ENCODE assay signal across 10 cellular contexts in genomic region chr4:108029731-108030130, GRCh38. TPM values are rescaled to one million over a fixed set of nuclear protein-coding genes. Genes with fewer than 3 reads are reported as not detected.
A peak's percentile ranks its signal among the peaks of the same experiment; 100 is the strongest.
DNase-seq lines count a peak whose midpoint lies in the region; ATAC-seq and TF ChIP-seq lines count a peak whose summit lies in the region.
"Had no signal": no experiment of that assay in that cellular context is flagged by ENCODE, and none has a peak within 500 bp of the region (broad histone marks: within the 10 kb centered on the region; RNA-seq: fewer than 3 reads in every experiment).

No MANE protein-coding gene starts in this region.

- DNase-seq in activated T-cell treated with anti-CD3 and anti-CD28 coated beads, Interleukin-2, amount 50 U/mL, for 24 hours: peak; percentile 59
- no peak for DNase-seq in activated T-cell treated with anti-CD3 and anti-CD28 coated beads, Interleukin-2, amount 50 U/mL, for 1 hour
- DNase-seq in PC-3 (peak; percentile 9), NCI-H1105 treated with DMSO at 0.1 percent for 48 hours (lab: John Stamatoyannopoulos, UW) (no peak), PC-9 (no peak)
- DNase-seq in effector memory CD4-positive, alpha-beta T cell: no peak
- DNase-seq in stimulated activated naive CD8-positive, alpha-beta T cell treated with anti-CD3 and anti-CD28 coated beads, Interleukin-15, Interleukin-2, amounts not matched to agents 100 U/mL and 50 U/mL, for 24 hours: peak; percentile 22
- DNase-seq: NCI-H1417 treated with DMSO at 0.1 percent for 48 hours, upper lobe of left lung had no signal

- H3K9ac ChIP-seq in PC-3 (ENCODE audit: low read length): no peak overlapping the region

- peaks cover 71% of the 10 kb centered on the region for H3K36me3 Mint-ChIP-seq in activated T-cell treated with anti-CD3 and anti-CD28 coated beads, Interleukin-2, amount 50 U/mL, for 24 hours (ENCODE audit: low read depth)

- ATAC-seq in PC-3: peak; percentile 78
- ATAC-seq in stimulated activated naive CD8-positive, alpha-beta T cell treated with anti-CD3 and anti-CD28 coated beads, Interleukin-15, Interleukin-2, amounts not matched to agents 100 U/mL and 50 U/mL, for 24 hours: peak; percentile 42
- ATAC-seq in GM19452 (IDR thresholded peaks at IDR 0.05; ENCODE audit: unreplicated experiment): no peak

- H3K4me1 ChIP-seq in PC-3 (ENCODE audit: insufficient read depth, low read length): no peaks in the 10 kb centered on the region
- peaks cover 16% of the 10 kb centered on the region for H3K4me1 ChIP-seq in effector memory CD4-positive, alpha-beta T cell (ENCODE audit: control insufficient read depth, insufficient read depth, low read length, poor library complexity, severe bottlenecking)
- H3K4me1 ChIP-seq in PC-9 (replicated peaks; ENCODE audit: insufficient read depth): no peaks in the 10 kb centered on the region
- H3K4me1 ChIP-seq: upper lobe of left lung had no signal

- H2AFZ ChIP-seq in PC-3 (ENCODE audit: low read length): no peak overlapping the region
- H2AFZ ChIP-seq in PC-9: no peak overlapping the region

- peak overlapping the region; percentile 93 for H3K27ac Mint-ChIP-seq in activated T-cell treated with anti-CD3 and anti-CD28 coated beads, Interleukin-2, amount 50 U/mL, for 24 hours

- H4K20me1 ChIP-seq in PC-3 (ENCODE audit: low read length): no peaks in the 10 kb centered on the region
- H4K20me1 ChIP-seq in PC-9 (ENCODE audit: insufficient read depth): no peaks in the 10 kb centered on the region

- H3K9me2 ChIP-seq in PC-3 (replicated peaks; ENCODE audit: low read length) (no peaks in the 10 kb centered on the region), PC-9 (ENCODE audit: insufficient read depth) (no peaks in the 10 kb centered on the region)

- peak overlapping the region; percentile 53 for H3K4me3 Mint-ChIP-seq in activated T-cell treated with anti-CD3 and anti-CD28 coated beads, Interleukin-2, amount 50 U/mL, for 24 hours

- H3K4me2 ChIP-seq in PC-3 (ENCODE audit: low read length): no peak overlapping the region
- no peak overlapping the region for H3K4me2 ChIP-seq in PC-9

- H3K27me3 ChIP-seq in PC-3 (ENCODE audit: low read length): no peaks in the 10 kb centered on the region
- H3K27me3 ChIP-seq in effector memory CD4-positive, alpha-beta T cell (replicated peaks; ENCODE audit: control insufficient read depth, insufficient read depth, low read length, poor library complexity, severe bottlenecking): no peaks in the 10 kb centered on the region
- no peaks in the 10 kb centered on the region for H3K27me3 ChIP-seq in PC-9 (ENCODE audit: insufficient read depth, low read depth)
- H3K27me3 ChIP-seq: upper lobe of left lung had no signal

- TF ChIP-seq CTCF in PC-3 (conservative IDR thresholded peaks at IDR 0.05; ENCODE audit: low read depth, low read length) (no peak), PC-9 (conservative IDR thresholded peaks at IDR 0.05) (no peak)

- no peaks in the 10 kb centered on the region for H3K9me3 ChIP-seq in PC-3 (ENCODE audit: low read length)
- H3K9me3 ChIP-seq in effector memory CD4-positive, alpha-beta T cell (ENCODE audit: control insufficient read depth, low read length): no peaks in the 10 kb centered on the region
- H3K9me3 ChIP-seq in PC-9 (ENCODE audit: insufficient read depth, low read depth): no peaks in the 10 kb centered on the region
- H3K9me3 ChIP-seq: upper lobe of left lung had no signal

- H3K4me1 Mint-ChIP-seq in activated T-cell treated with anti-CD3 and anti-CD28 coated beads, Interleukin-2, amount 50 U/mL, for 24 hours (ENCODE audit: low read depth): peaks cover 66% of the 10 kb centered on the region

- H3F3A ChIP-seq in PC-3 (ENCODE audit: low read length, unreplicated experiment) (no peaks in the 10 kb centered on the region), PC-9 (ENCODE audit: insufficient read depth, low read depth) (no peaks in the 10 kb centered on the region)

- POLR2A ChIA-PET in PC-3 (lab: Charles Lee; ENCODE audit: unreplicated experiment) (no interaction called here), PC-9 (lab: Charles Lee; ENCODE audit: unreplicated experiment) (no interaction called here)

- H3K27ac ChIP-seq in PC-3 (ENCODE audit: low read length): no peak overlapping the region
- H3K27ac ChIP-seq in effector memory CD4-positive, alpha-beta T cell (ENCODE audit: insufficient read depth, low read length, poor library complexity, severe bottlenecking): peak overlapping the region; percentile 35
- H3K27ac ChIP-seq in PC-9: no peak overlapping the region
- H3K27ac ChIP-seq: upper lobe of left lung had no signal

- no peaks in the 10 kb centered on the region; the same call in 1 of the 2 replicates for H3K36me3 ChIP-seq in PC-3 (ENCODE audit: low read depth, low read length)
- no peaks in the 10 kb centered on the region for H3K36me3 ChIP-seq in effector memory CD4-positive, alpha-beta T cell (ENCODE audit: control insufficient read depth, insufficient read depth, low read length)
- no peaks in the 10 kb centered on the region for H3K36me3 ChIP-seq in PC-9 (ENCODE audit: low read depth)

- no peak overlapping the region for H3K4me3 ChIP-seq in PC-3 (ENCODE audit: low read length)
- peak overlapping the region; percentile 3 for H3K4me3 ChIP-seq in effector memory CD4-positive, alpha-beta T cell (ENCODE audit: insufficient read depth, low read depth, low read length, poor library complexity, severe bottlenecking)
- H3K4me3 ChIP-seq in PC-9: no peak overlapping the region
- H3K4me3 ChIP-seq: upper lobe of left lung had no signal

- no peaks in the 10 kb centered on the region for H3K27me3 Mint-ChIP-seq in activated T-cell treated with anti-CD3 and anti-CD28 coated beads, Interleukin-2, amount 50 U/mL, for 24 hours

- no peaks in the 10 kb centered on the region for H3K9me3 Mint-ChIP-seq in activated T-cell treated with anti-CD3 and anti-CD28 coated beads, Interleukin-2, amount 50 U/mL, for 24 hours

- CTCF ChIA-PET in PC-3 (lab: Charles Lee): interaction anchor here (0.5 to 1.1 kb wide), 2 partner anchors 29 to 543 kb away, joined by 5 to 6 read pairs; no protein-coding TSS in a partner anchor
- CTCF ChIA-PET in PC-9 (lab: Charles Lee): no interaction called here

- BruUV-seq in PC-3 (replicated peaks; lab: Mats Ljungman, UMichigan): no TSS peak
- BruUV-seq in PC-9 (replicated peaks; lab: Mats Ljungman, UMichigan): no TSS peak

- H3K79me2 ChIP-seq in PC-3 (ENCODE audit: low read length): no peaks in the 10 kb centered on the region
- H3K79me2 ChIP-seq in PC-9 (ENCODE audit: low read depth): no peaks in the 10 kb centered on the region

- intact Hi-C loops in PC-3 (cut with micrococcal nuclease) (loop anchor here (1.0 to 10.0 kb wide), 3 partner anchors 153 to 1435 kb away; no protein-coding TSS in a partner anchor), PC-9 (cut with micrococcal nuclease; ENCODE audit: unreplicated experiment) (loop anchor here (1.0 to 10.0 kb wide), 2 partner anchors 542 to 1365 kb away; no protein-coding TSS in a partner anchor)

RNA-seq across cellular contexts. Expression of gene HADH, which starts 40.0 kb away (rescaled TPM):
- 10.8 and 17.5 TPM in 2 replicates for total RNA-seq in PC-3 (2014; rRNA removed)
- total RNA-seq in PC-9 (2021): 36.8 and 45.0 TPM in 2 replicates

Comparison
In these comparisons a context has a peak if more than half of its experiments do, and no peak if none do; other contexts are left out.
1. DNase-seq: peak in activated T-cell treated with anti-CD3 and anti-CD28 coated beads, Interleukin-2, amount 50 U/mL, for 24 hours (single experiment), PC-3 (single experiment) and stimulated activated naive CD8-positive, alpha-beta T cell treated with anti-CD3 and anti-CD28 coated beads, Interleukin-15, Interleukin-2, amounts not matched to agents 100 U/mL and 50 U/mL, for 24 hours (single experiment); none in activated T-cell treated with anti-CD3 and anti-CD28 coated beads, Interleukin-2, amount 50 U/mL, for 1 hour (single experiment), effector memory CD4-positive, alpha-beta T cell (0 of 3), NCI-H1105 treated with DMSO at 0.1 percent for 48 hours (single experiment) and PC-9 (0 of 2).